ENCODE assay signal across 8 cellular contexts in the genomic region with DNA sequence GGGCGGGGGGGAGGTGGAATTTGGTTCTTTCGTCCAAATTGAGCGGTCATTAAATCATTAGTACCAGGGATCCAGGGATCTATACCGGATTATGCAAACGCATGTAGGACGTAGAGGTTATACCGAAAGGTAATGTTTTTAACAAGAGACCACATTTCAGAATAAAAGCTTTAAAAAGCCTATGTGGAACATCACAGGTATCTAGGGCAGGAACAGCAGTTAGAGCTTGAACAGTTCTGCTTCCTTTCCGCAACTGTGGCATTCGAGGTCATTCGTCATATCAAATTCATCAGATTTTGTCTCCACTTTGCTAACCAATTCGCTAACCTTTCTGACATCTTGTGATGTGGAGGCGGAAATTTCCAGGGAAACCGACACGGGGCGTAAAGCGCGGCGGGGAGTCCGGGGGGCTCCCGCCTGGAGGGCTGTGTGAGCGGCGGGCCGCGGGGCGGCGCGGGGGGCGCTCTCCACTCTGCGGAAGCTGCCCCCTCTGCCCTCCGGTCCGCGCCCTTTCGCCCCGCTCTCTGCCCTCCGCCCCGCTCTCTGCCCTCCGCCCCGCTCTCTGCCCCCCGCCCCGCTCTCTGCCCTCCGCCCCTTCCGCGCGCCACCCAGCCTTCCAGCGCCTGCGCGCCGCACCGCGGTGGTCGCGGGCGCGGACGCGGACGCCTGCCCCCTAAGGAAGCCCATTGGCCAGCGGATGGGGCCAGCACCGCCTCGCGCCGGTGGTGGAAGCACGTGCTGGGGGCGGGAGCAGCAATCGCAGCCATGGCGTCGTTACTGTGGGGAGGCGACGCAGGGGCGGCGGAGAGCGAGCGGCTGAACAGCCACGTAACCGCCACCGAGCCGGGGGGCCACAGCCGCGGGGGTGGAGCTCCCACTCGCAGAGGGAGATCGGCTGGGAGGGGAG. TPM values are rescaled to one million over a fixed set of nuclear protein-coding genes. Genes with fewer than 3 reads are reported as not detected.
DNase-seq lines count a peak whose midpoint lies in the region; ATAC-seq and TF ChIP-seq lines count a peak whose summit lies in the region.

A gene (plus strand): TSS at position 756 of the 907 bp plus-strand sequence. CDS start 10 bp downstream, at position 766.

- H3K4me1 ChIP-seq in smooth muscle cell (ENCODE audit: low read depth): peaks cover 13% of the 10 kb centered on the region

- DNase-seq in ELF-1 (ENCODE audit: low read depth, low spot score) (peak; percentile 61), NCI-H2196 treated with DMSO at 0.1 percent for 48 hours (lab: John Stamatoyannopoulos, UW; ENCODE audit: unreplicated experiment) (peak; percentile 4), astrocyte of the hippocampus (ENCODE audit: low read depth, low spot score) (peak; percentile 33), iPS-NIHi11 (ENCODE audit: low spot score) (peak; percentile 84), smooth muscle cell (lab: John Stamatoyannopoulos, UW; ENCODE audit: unreplicated experiment) (no peak)
- no peak for DNase-seq in stimulated activated CD4-positive, alpha-beta T cell treated with anti-CD3 and anti-CD28 coated beads, Interleukin-12 subunit alpha, Interleukin-12 subunit beta, amount 100 ng/mL, for 4 hours

- no peak for ATAC-seq in HG02759 (IDR thresholded peaks at IDR 0.05; ENCODE audit: unreplicated experiment)
- ATAC-seq in GM21737 (IDR thresholded peaks at IDR 0.05; ENCODE audit: unreplicated experiment): no peak

- H3K9me3 ChIP-seq in smooth muscle cell (replicated peaks; ENCODE audit: low read depth): no peaks in the 10 kb centered on the region

- no peak within 1 kb of the TSS for H3K27ac ChIP-seq in smooth muscle cell (ENCODE audit: low read depth)

- no peak within 1 kb of the TSS for H2AFZ ChIP-seq in smooth muscle cell (ENCODE audit: low read depth)

- peaks cover 20% of the 10 kb centered on the region for H3K79me2 ChIP-seq in smooth muscle cell (ENCODE audit: low read depth)

- H3K27me3 ChIP-seq in smooth muscle cell (ENCODE audit: low read depth): peaks cover 38% of the 10 kb centered on the region

- no peak for TF ChIP-seq CTCF in smooth muscle cell (IDR thresholded peaks at IDR 0.05; ENCODE audit: borderline replicate concordance, insufficient read depth, poor library complexity, severe bottlenecking)

- H4K20me1 ChIP-seq in smooth muscle cell (ENCODE audit: low read depth): no peaks in the 10 kb centered on the region

- no peaks in the 10 kb centered on the region for H3K36me3 ChIP-seq in smooth muscle cell (ENCODE audit: low read depth)

- H3F3A ChIP-seq in smooth muscle cell (ENCODE audit: low read depth): peaks cover 9% of the 10 kb centered on the region

- H3K4me2 ChIP-seq in smooth muscle cell: peak within 1 kb of the TSS; percentile 96

- H3K9ac ChIP-seq in smooth muscle cell (ENCODE audit: low read depth): no peak within 1 kb of the TSS

- H3K4me3 ChIP-seq in smooth muscle cell: peak within 1 kb of the TSS; percentile 69

- 5% methylated on average over 64 of the region's 81 CpGs for WGBS in smooth muscle cell (ENCODE audit: low lambda C conversion rate)

RNA-seq across cellular contexts. Expression of the gene that starts here (rescaled TPM):
- total RNA-seq in smooth muscle cell: 0.09 TPM in 1 of 2 replicates, not detected in the other
- 0.12 TPM in 1 of 2 replicates, not detected in the other for polyA plus RNA-seq in smooth muscle cell

Comparison
In these comparisons a context has a peak if more than half of its experiments do, and no peak if none do; other contexts are left out.
1. DNase-seq: peak in ELF-1 (single experiment), NCI-H2196 treated with DMSO at 0.1 percent for 48 hours (single experiment), astrocyte of the hippocampus (single experiment) and iPS-NIHi11 (single experiment); none in smooth muscle cell (single experiment) and stimulated activated CD4-positive, alpha-beta T cell treated with anti-CD3 and anti-CD28 coated beads, Interleukin-12 subunit alpha, Interleukin-12 subunit beta, amount 100 ng/mL, for 4 hours (single experiment).